ENCODE assay signal across 8 cellular contexts in genomic region chrX:7927259-7928167, GRCh38. TPM values are rescaled to one million over a fixed set of nuclear protein-coding genes. Genes with fewer than 3 reads are reported as not detected.
DNase-seq lines count a peak whose midpoint lies in the region; ATAC-seq and TF ChIP-seq lines count a peak whose summit lies in the region.

Gene PNPLA4, minus strand, starts transcription at chrX:7927413. Its CDS starts 1,294 bp downstream, at chrX:7926119.

- DNase-seq in NCI-H226 (peak; percentile 62), lung microvascular endothelial cell (ENCODE audit: low read depth in 2 of 2) (peak; percentile 68 to 89), NCI-H748 treated with DMSO at 0.1 percent for 48 hours (lab: John Stamatoyannopoulos, UW) (no peak)
- peak; percentile 58 to 64 for DNase-seq in activated CD8-positive, alpha-beta memory T cell treated with anti-CD3 and anti-CD28 coated beads for 1 hour (ENCODE audit: extremely low read depth in 1 of 2, low read depth in 1 of 2)
- DNase-seq in effector CD8-positive, alpha-beta T cell (lab: John Stamatoyannopoulos, UW), result peak; percentile 59
- peak; percentile 57 to 64 (median 62) for DNase-seq in stimulated activated CD4-positive, alpha-beta T cell treated with anti-CD3 and anti-CD28 coated beads, TNF-alpha, amount 100 ng/mL, for 4 hours (ENCODE audit: low read depth in 3 of 3)

- peak; percentile 74 for TF ChIP-seq POLR2A in GM15510 (IDR thresholded peaks at IDR 0.05; ENCODE audit: borderline replicate concordance, extremely low read depth, insufficient read length)

- ATAC-seq in HG02870 (IDR thresholded peaks at IDR 0.05; ENCODE audit: unreplicated experiment), result peak; percentile 88

RNA-seq across cellular contexts. Expression of gene PNPLA4, which starts in this region (rescaled TPM):
- total RNA-seq in lung microvascular endothelial cell, result 5.0 and 7.8 TPM in 2 replicates
